ENCODE assay signal across 8 cellular contexts in genomic region chr17:42536372-42537155, GRCh38. TPM values are rescaled to one million over a fixed set of nuclear protein-coding genes. Genes with fewer than 3 reads are reported as not detected.
A peak's percentile ranks its signal among the peaks of the same experiment; 100 is the strongest.
DNase-seq lines count a peak whose midpoint lies in the region; ATAC-seq, FAIRE-seq and TF ChIP-seq lines count a peak whose summit lies in the region.

No MANE protein-coding gene starts in this region.

- H3K27me3 ChIP-seq in rectal smooth muscle tissue (ENCODE audit: control insufficient read depth, insufficient read depth, low read length) = no peaks in the 10 kb centered on the region

- peak overlapping the region; percentile 51 for H3K9ac ChIP-seq in rectal smooth muscle tissue (ENCODE audit: low read length)

- DNase-seq in GM12891 (ENCODE audit: insufficient read length, low spot score) (peak; percentile 94), NB4 (ENCODE audit: low read depth) (peak; percentile 90), anterior cingulate cortex (lab: John Stamatoyannopoulos, UW) (peak in 55 of 58 donors; percentile 36 to 84 (median 70)), hepatic stellate cell (ENCODE audit: low spot score) (peak; percentile 96), dedifferentiated amniotic fluid mesenchymal stem cell (ENCODE audit: extremely low spot score) (no peak)

- peak overlapping the region; percentile 75 for H3K27ac ChIP-seq in rectal smooth muscle tissue (ENCODE audit: low read depth, low read length)

- H3K4me1 Mint-ChIP-seq in T-helper 1 cell treated with Interleukin-12 subunit alpha and Interleukin-12 subunit beta and Interleukin-4 antibody, amounts not matched to agents 30 μg/mL and 1 μg/mL, for 36 hours (ENCODE audit: low read depth) = peaks cover 39% of the 10 kb centered on the region

- H3K4me3 Mint-ChIP-seq in T-helper 1 cell treated with Interleukin-12 subunit alpha and Interleukin-12 subunit beta and Interleukin-4 antibody, amounts not matched to agents 30 μg/mL and 1 μg/mL, for 36 hours = peak overlapping the region; percentile 86

- peaks cover 14% of the 10 kb centered on the region for H3K4me1 ChIP-seq in rectal smooth muscle tissue (ENCODE audit: control insufficient read depth, insufficient read depth, low read length)

- peak; percentile 64 for ATAC-seq in HG02610 (IDR thresholded peaks at IDR 0.05; ENCODE audit: unreplicated experiment)

- no peak for TF ChIP-seq POLR2A in GM12891 (IDR thresholded peaks at IDR 0.05; ENCODE audit: low read depth, low read length)
- peak; percentile 9 for TF ChIP-seq POLR2A in NB4 (IDR thresholded peaks at IDR 0.05; ENCODE audit: extremely low read depth, insufficient read length)

- peaks cover 8% of the 10 kb centered on the region for H3K36me3 ChIP-seq in rectal smooth muscle tissue (ENCODE audit: control insufficient read depth, insufficient read depth, low read length)

- no peaks in the 10 kb centered on the region for H3K9me3 Mint-ChIP-seq in T-helper 1 cell treated with Interleukin-12 subunit alpha and Interleukin-12 subunit beta and Interleukin-4 antibody, amounts not matched to agents 30 μg/mL and 1 μg/mL, for 36 hours

- peak; percentile 88 for FAIRE-seq in GM12891 (lab: Jason Lieb, UNC)

- no peak for TF ChIP-seq CTCF in NB4 (IDR thresholded peaks at IDR 0.05; ENCODE audit: low read depth, low read length)

- H3K4me3 ChIP-seq in NB4 (ENCODE audit: low read depth, low read length) (peak overlapping the region; percentile 85), rectal smooth muscle tissue (ENCODE audit: low read length) (peak overlapping the region; percentile 83)

- H3K27me3 Mint-ChIP-seq in T-helper 1 cell treated with Interleukin-12 subunit alpha and Interleukin-12 subunit beta and Interleukin-4 antibody, amounts not matched to agents 30 μg/mL and 1 μg/mL, for 36 hours (ENCODE audit: low read depth) = peaks cover 8% of the 10 kb centered on the region

- H3K27ac Mint-ChIP-seq in T-helper 1 cell treated with Interleukin-12 subunit alpha and Interleukin-12 subunit beta and Interleukin-4 antibody, amounts not matched to agents 30 μg/mL and 1 μg/mL, for 36 hours = peak overlapping the region; percentile 86

- H3K36me3 Mint-ChIP-seq in T-helper 1 cell treated with Interleukin-12 subunit alpha and Interleukin-12 subunit beta and Interleukin-4 antibody, amounts not matched to agents 30 μg/mL and 1 μg/mL, for 36 hours (ENCODE audit: low read depth) = peaks cover 18% of the 10 kb centered on the region

TF ChIP-seq in GM12891, 5 proteins besides CTCF, POLR2A, EP300 and RAD21:
- TF ChIP-seq POLR2AphosphoS5 (IDR thresholded peaks at IDR 0.05; ENCODE audit: low read depth, low read length) (no peak; the same call in 1 of the 2 replicates), POU2F2 (IDR thresholded peaks at IDR 0.05; ENCODE audit: low read depth, low read length) (no peak)

RNA-seq across cellular contexts. Expression of gene NAGLU, which starts 0.5 kb away (rescaled TPM):
- polyA plus RNA-seq in GM12891 (2012; ENCODE audit: low read depth, missing spikeins) = 13.7 TPM

RNA-seq across cellular contexts. Expression of gene HSD17B1, which starts 16.2 kb away (rescaled TPM):
- 0.72 TPM for polyA plus RNA-seq in GM12891 (2012; ENCODE audit: low read depth, missing spikeins)

RNA-seq across cellular contexts. Expression of gene COASY, which starts 25.4 kb away (rescaled TPM):
- polyA plus RNA-seq in GM12891 (2012; ENCODE audit: low read depth, missing spikeins) = 61.8 TPM

RNA-seq across cellular contexts. Expression of gene MLX, which starts 30.3 kb away (rescaled TPM):
- polyA plus RNA-seq in GM12891 (2012; ENCODE audit: low read depth, missing spikeins) = 30.3 TPM

RNA-seq across cellular contexts. Expression of gene PSMC3IP, which starts 41.0 kb away (rescaled TPM):
- polyA plus RNA-seq in GM12891 (2012; ENCODE audit: low read depth, missing spikeins) = 15.2 TPM
